In the genomic region with DNA sequence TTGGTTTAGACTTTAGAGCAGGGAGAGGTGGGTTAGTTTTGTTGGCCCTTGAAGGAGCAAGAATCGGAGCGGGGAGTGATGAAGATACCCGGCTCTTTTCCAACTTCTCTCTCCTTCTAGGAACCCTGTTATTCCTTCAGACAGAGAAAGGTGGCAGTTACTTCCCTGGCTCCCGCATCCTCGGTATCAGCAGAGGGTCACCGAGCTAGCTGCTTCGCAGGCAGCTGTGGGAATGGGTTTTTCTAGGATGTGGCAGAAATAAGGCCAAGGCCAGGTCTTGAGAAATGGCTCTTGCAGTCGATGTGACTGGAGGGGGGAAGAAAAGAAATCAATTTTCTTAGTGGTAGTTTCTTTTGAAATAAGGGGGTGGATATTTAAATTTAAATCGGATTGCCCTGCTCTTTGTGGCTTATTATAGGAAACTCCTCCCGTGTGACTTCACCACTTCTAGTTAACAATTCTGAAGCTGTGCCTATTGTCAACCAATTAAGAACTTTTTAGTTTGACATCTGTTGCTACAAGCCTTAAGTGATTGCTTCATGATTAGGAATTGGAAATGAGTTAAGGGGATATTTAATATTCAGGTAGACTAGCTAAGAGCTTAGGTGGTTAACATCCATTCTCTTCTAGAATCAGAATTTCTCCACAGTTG, we compare ENCODE assay signal across 8 cellular contexts. TPM values are rescaled to one million over a fixed set of nuclear protein-coding genes. Genes with fewer than 3 reads are reported as not detected.
DNase-seq lines count a peak whose midpoint lies in the region; ATAC-seq, FAIRE-seq and TF ChIP-seq lines count a peak whose summit lies in the region.

No MANE protein-coding gene starts in this region.

- peak overlapping the region; percentile 96 for H3K4me2 ChIP-seq in neural progenitor cell

- H3K9me3 Mint-ChIP-seq in CD4-positive, alpha-beta memory T cell: no peaks in the 10 kb centered on the region
- no peaks in the 10 kb centered on the region for H3K9me3 Mint-ChIP-seq in neural progenitor cell

- peak overlapping the region; percentile 52 to 95 for H3K4me3 ChIP-seq in CD4-positive, alpha-beta memory T cell (ENCODE audit: low read length in 2 of 2)
- H3K4me3 ChIP-seq in duodenal mucosa (ENCODE audit: low read depth in 1 of 2, low read length in 2 of 2): peak overlapping the region; percentile 66 to 76
- H3K4me3 ChIP-seq in neural progenitor cell: peak overlapping the region; percentile 77

- CTCF ChIA-PET in CD4-positive, alpha-beta memory T cell (lab: Charles Lee; ENCODE audit: partially characterized antibody): interaction anchor here (0.9 to 1.6 kb wide), 5 partner anchors 15 to 375 kb away, joined by 3 to 6 read pairs (median 4); no protein-coding TSS in a partner anchor

- peaks cover 46% of the 10 kb centered on the region for H3K4me1 ChIP-seq in CD4-positive, alpha-beta memory T cell (ENCODE audit: insufficient read depth, low read length)
- H3K4me1 ChIP-seq in duodenal mucosa (ENCODE audit: control insufficient read depth in 1 of 2, insufficient read depth in 2 of 2, low read length in 2 of 2) (peaks cover 22 to 24% of the 10 kb centered on the region in 2 donors), neural progenitor cell (peaks cover 11% of the 10 kb centered on the region)

- peak overlapping the region; percentile 65 for H3K27ac ChIP-seq in CD4-positive, alpha-beta memory T cell (ENCODE audit: low read depth, low read length)
- H3K27ac ChIP-seq in duodenal mucosa (ENCODE audit: low read depth, low read length): no peak overlapping the region
- no peak overlapping the region for H3K27ac ChIP-seq in neural progenitor cell

- H3K4me3 Mint-ChIP-seq in CD4-positive, alpha-beta memory T cell: peak overlapping the region; percentile 90 to 96 (median 92)
- peak overlapping the region; percentile 97 for H3K4me3 Mint-ChIP-seq in neural progenitor cell

- no peak for TF ChIP-seq CTCF in neural progenitor cell (IDR thresholded peaks at IDR 0.05)
- TF ChIP-seq CTCF in D721Med (IDR thresholded peaks at IDR 0.05; ENCODE audit: insufficient read depth, missing control alignments): no peak

- peak in 4 of 5 donors; percentile 15 to 26 (median 25) for DNase-seq in CD4-positive, alpha-beta memory T cell
- DNase-seq in NCI-H69 (lab: John Stamatoyannopoulos, UW) (peak; percentile 62), neural progenitor cell (ENCODE audit: low spot score) (no peak), D721Med (ENCODE audit: insufficient read length, low spot score) (no peak), HK-2 (ENCODE audit: unreplicated experiment) (no peak)
- DNase-seq in stimulated activated CD4-positive, alpha-beta T cell treated with anti-CD3 and anti-CD28 coated beads, Interleukin-1b, Interleukin-23, amount 100 ng/mL, for 48 hours: no peak

- H3K27me3 Mint-ChIP-seq in CD4-positive, alpha-beta memory T cell: no peaks in the 10 kb centered on the region
- H3K27me3 Mint-ChIP-seq in neural progenitor cell (ENCODE audit: insufficient read depth, low read depth): peaks cover 2% of the 10 kb centered on the region

- POLR2A ChIA-PET in CD4-positive, alpha-beta memory T cell (lab: Charles Lee; ENCODE audit: partially characterized antibody): interaction anchor here (1.1 to 1.7 kb wide), 3 partner anchors 15 to 408 kb away, joined by 3 to 9 read pairs (median 6); a partner anchor contains a TSS

- peaks cover 37 to 66% (median 47%) of the 10 kb centered on the region in 4 donors for H3K4me1 Mint-ChIP-seq in CD4-positive, alpha-beta memory T cell
- peaks cover 24% of the 10 kb centered on the region for H3K4me1 Mint-ChIP-seq in neural progenitor cell

- peaks cover 46% of the 10 kb centered on the region for H4K20me1 ChIP-seq in neural progenitor cell (ENCODE audit: low read depth)

- H3K9ac ChIP-seq in duodenal mucosa (ENCODE audit: low read depth in 1 of 2, low read length in 2 of 2) (peak overlapping the region; percentile 38 to 59), neural progenitor cell (peak overlapping the region; percentile 66)

- peaks cover 26 to 46% of the 10 kb centered on the region in 2 donors for H3K36me3 Mint-ChIP-seq in CD4-positive, alpha-beta memory T cell
- H3K36me3 Mint-ChIP-seq in neural progenitor cell: peaks cover 10% of the 10 kb centered on the region

- peak overlapping the region; percentile 43 to 96 (median 86) for H3K27ac Mint-ChIP-seq in CD4-positive, alpha-beta memory T cell
- H3K27ac Mint-ChIP-seq in neural progenitor cell: no peak overlapping the region

- peaks cover 45% of the 10 kb centered on the region for H3K79me2 ChIP-seq in neural progenitor cell (ENCODE audit: low read depth)

- peaks cover 16% of the 10 kb centered on the region for H3F3A ChIP-seq in neural progenitor cell (ENCODE audit: low read depth)

- peaks cover 9% of the 10 kb centered on the region for H3K36me3 ChIP-seq in CD4-positive, alpha-beta memory T cell (ENCODE audit: insufficient read depth, low read length)
- H3K36me3 ChIP-seq in duodenal mucosa (ENCODE audit: control insufficient read depth in 1 of 2, insufficient read depth in 2 of 2, low read length in 2 of 2) (peaks cover 8 to 23% of the 10 kb centered on the region in 2 donors), neural progenitor cell (no peaks in the 10 kb centered on the region)

- no peaks in the 10 kb centered on the region for H3K9me3 ChIP-seq in CD4-positive, alpha-beta memory T cell (ENCODE audit: control insufficient read depth in 1 of 2, low read length in 2 of 2)
- H3K9me3 ChIP-seq in duodenal mucosa (ENCODE audit: control insufficient read depth in 1 of 2, low read length in 2 of 2): no peaks in the 10 kb centered on the region
- H3K9me3 ChIP-seq in neural progenitor cell (ENCODE audit: low read depth): no peaks in the 10 kb centered on the region

- FAIRE-seq in D721Med (lab: Jason Lieb, UNC): no peak

- no peaks in the 10 kb centered on the region for H3K27me3 ChIP-seq in CD4-positive, alpha-beta memory T cell (ENCODE audit: insufficient read depth, low read length)
- H3K27me3 ChIP-seq in duodenal mucosa (ENCODE audit: control insufficient read depth in 1 of 2, insufficient read depth in 2 of 2, low read length in 2 of 2) (no peaks in the 10 kb centered on the region), neural progenitor cell (peaks cover 5% of the 10 kb centered on the region)

- intact Hi-C loops in CD4-positive, alpha-beta memory T cell (cut with micrococcal nuclease): loop anchor here (5.0 kb wide), 1 partner anchor 495 kb away; a partner anchor contains a TSS

- no peak for ATAC-seq in HG03378 (IDR thresholded peaks at IDR 0.05; ENCODE audit: unreplicated experiment)

- H2AFZ ChIP-seq in neural progenitor cell (replicated peaks): peak overlapping the region; percentile 85

RNA-seq across cellular contexts. Expression of a gene that starts 1.4 kb away (rescaled TPM):
- 10 to 100 TPM; 36.9 to 47.5 TPM for total RNA-seq in CD4-positive, alpha-beta memory T cell
- 10 to 100 TPM; 19.4 to 44.7 TPM for polyA plus RNA-seq in CD4-positive, alpha-beta memory T cell
- total RNA-seq in neural progenitor cell (ENCODE audit: low replicate concordance): 13.2 and 24.8 TPM in 2 replicates

RNA-seq across cellular contexts. Expression of a gene that starts 30.8 kb away (rescaled TPM):
- total RNA-seq in CD4-positive, alpha-beta memory T cell: not detected
- polyA plus RNA-seq in CD4-positive, alpha-beta memory T cell: not detected
- total RNA-seq in neural progenitor cell (ENCODE audit: low replicate concordance): not detected in 2 replicates

Comparison
In these comparisons a context has a peak if more than half of its experiments do, and no peak if none do; other contexts are left out.
1. DNase-seq: peak in CD4-positive, alpha-beta memory T cell (4 of 5) and NCI-H69 (single experiment); none in neural progenitor cell (single experiment), D721Med (single experiment), stimulated activated CD4-positive, alpha-beta T cell treated with anti-CD3 and anti-CD28 coated beads, Interleukin-1b, Interleukin-23, amount 100 ng/mL, for 48 hours (single experiment) and HK-2 (single experiment).
2. Peak in every context shown above with its lines, with median percentiles within 50 percentile points of each other: H3K4me3 ChIP-seq.